ENCODE assay signal across 2 cellular contexts in the genomic region with DNA sequence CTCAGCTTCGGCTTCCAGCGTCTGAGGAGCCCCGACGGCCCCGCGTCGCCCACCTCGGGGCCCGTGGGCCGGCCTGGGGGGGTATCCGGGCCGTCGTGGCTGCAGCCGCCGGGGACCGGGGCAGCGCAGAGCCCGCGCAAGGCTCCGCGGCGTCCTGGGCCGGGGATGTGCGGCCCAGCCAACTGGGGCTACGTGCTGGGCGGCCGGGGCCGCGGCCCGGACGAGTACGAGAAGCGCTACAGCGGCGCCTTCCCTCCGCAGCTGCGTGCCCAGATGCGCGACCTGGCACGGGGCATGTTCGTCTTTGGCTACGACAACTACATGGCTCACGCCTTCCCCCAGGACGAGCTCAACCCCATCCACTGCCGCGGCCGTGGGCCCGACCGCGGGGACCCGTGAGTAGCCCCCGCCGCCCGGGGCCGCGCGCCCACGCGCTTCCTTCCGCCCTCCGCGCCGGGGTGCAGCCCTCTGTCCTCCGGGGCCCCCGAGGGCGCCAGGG.
TF ChIP-seq lines count a peak whose summit lies in the region.

No MANE protein-coding gene starts in this region.

TF ChIP-seq in IMR-90, 13 proteins besides CTCF, POLR2A, EP300 and RAD21:
- TF ChIP-seq RCOR1 (IDR thresholded peaks at IDR 0.05; ENCODE audit: insufficient replicate concordance, low read length): no peak
- TF ChIP-seq MXI1 (IDR thresholded peaks at IDR 0.05; ENCODE audit: borderline replicate concordance, low read depth, low read length): no peak; the same call in 1 of the 2 replicates
- TF ChIP-seq BHLHE40 (IDR thresholded peaks at IDR 0.05; ENCODE audit: low read depth, low read length): no peak
- no peak for TF ChIP-seq RFX5 (IDR thresholded peaks at IDR 0.05; ENCODE audit: low read depth, low read length)
- TF ChIP-seq FOS (IDR thresholded peaks at IDR 0.05; ENCODE audit: low read depth, low read length): no peak
- no peak for TF ChIP-seq CEBPB (IDR thresholded peaks at IDR 0.05; ENCODE audit: low read depth, low read length)
- TF ChIP-seq SMC3 (IDR thresholded peaks at IDR 0.05; ENCODE audit: low read depth, low read length): no peak
- TF ChIP-seq CHD1 (IDR thresholded peaks at IDR 0.05; ENCODE audit: low read depth, low read length): 0 out of 2 replicates have a peak, but pooled peaks have one; percentile 23
- TF ChIP-seq, protein P1, sequence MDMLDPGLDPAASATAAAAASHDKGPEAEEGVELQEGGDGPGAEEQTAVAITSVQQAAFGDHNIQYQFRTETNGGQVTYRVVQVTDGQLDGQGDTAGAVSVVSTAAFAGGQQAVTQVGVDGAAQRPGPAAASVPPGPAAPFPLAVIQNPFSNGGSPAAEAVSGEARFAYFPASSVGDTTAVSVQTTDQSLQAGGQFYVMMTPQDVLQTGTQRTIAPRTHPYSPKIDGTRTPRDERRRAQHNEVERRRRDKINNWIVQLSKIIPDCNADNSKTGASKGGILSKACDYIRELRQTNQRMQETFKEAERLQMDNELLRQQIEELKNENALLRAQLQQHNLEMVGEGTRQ (IDR thresholded peaks at IDR 0.05; ENCODE audit: low read depth, low read length): no peak
- TF ChIP-seq MAZ (IDR thresholded peaks at IDR 0.05; ENCODE audit: borderline replicate concordance, low read depth, low read length): peak; percentile 50; the same call in 1 of the 2 replicates
- no peak for TF ChIP-seq ELK1 (IDR thresholded peaks at IDR 0.05; ENCODE audit: borderline replicate concordance, low read depth, low read length)
- TF ChIP-seq MAFK (IDR thresholded peaks at IDR 0.05; ENCODE audit: low read depth, low read length): no peak
- no peak for TF ChIP-seq NFE2L2 (IDR thresholded peaks at IDR 0.05; ENCODE audit: low read depth, low read length)

TF ChIP-seq in H1, 55 proteins besides CTCF, POLR2A, EP300 and RAD21:
- TF ChIP-seq RBBP5 (IDR thresholded peaks at IDR 0.05; ENCODE audit: borderline replicate concordance, low read depth, low read length): peak; percentile 65; the same call in 1 of the 2 replicates
- TF ChIP-seq KDM4A (IDR thresholded peaks at IDR 0.05; ENCODE audit: low read depth, low read length, severe bottlenecking): peak; percentile 88
- peak; percentile 59 for TF ChIP-seq MAX (IDR thresholded peaks at IDR 0.05)
- TF ChIP-seq BRCA1 (IDR thresholded peaks at IDR 0.05; ENCODE audit: low read depth, low read length): no peak
- TF ChIP-seq SIN3A (conservative IDR thresholded peaks at IDR 0.05 in 1 of 2, IDR thresholded peaks at IDR 0.05 in 1 of 2; ENCODE audit: low read depth in 1 of 2, low read length in 2 of 2): 0 out of 4 replicates have a peak, but pooled peaks of 1 of the 2 experiments have one; percentile 11
- TF ChIP-seq SUZ12 (IDR thresholded peaks at IDR 0.05; ENCODE audit: low read length): no peak; the same call in 1 of the 2 replicates
- TF ChIP-seq KDM1A (IDR thresholded peaks at IDR 0.05; ENCODE audit: borderline replicate concordance, low read length): no peak
- TF ChIP-seq TAF1 (IDR thresholded peaks at IDR 0.05; ENCODE audit: low read depth, low read length): 0 out of 2 replicates have a peak, but pooled peaks have one; percentile 1
- TF ChIP-seq PHF8 (conservative IDR thresholded peaks at IDR 0.05; ENCODE audit: low read depth, low read length): peak; percentile 63; the same call in 1 of the 2 replicates
- peak; percentile 91 for TF ChIP-seq ASH2L (IDR thresholded peaks at IDR 0.05; ENCODE audit: low read length)
